ENCODE assay signal across 8 cellular contexts in the genomic region with DNA sequence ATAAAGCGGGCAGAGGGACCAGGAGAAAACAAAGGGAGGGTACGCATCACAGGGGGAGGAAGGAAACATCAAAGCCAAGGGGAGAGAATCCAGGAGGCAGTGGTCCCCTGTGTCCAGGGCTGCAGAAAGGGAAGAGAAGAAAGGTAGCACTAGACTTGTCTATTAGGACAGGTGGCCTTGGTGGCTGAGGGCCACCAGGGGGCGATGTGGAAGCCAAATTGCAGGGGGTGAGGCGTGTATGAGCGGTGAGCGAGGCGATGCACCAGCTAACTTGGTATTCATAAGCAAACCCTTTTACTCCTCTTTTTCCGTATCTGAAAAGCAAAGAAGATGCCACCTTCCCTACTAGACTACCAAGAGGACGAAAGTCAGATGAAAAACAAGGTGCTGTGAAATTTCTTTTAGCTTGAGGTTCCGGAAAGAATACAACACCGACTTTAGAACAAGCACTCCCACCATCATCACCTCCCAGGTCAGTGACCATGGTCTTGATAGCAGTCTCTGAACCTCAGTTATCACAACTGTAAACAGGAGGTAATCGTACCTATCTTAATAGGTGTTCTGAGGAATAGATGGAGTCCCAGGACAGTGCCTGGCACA.
DNase-seq lines count a peak whose midpoint lies in the region; ATAC-seq lines count a peak whose summit lies in the region.

No MANE protein-coding gene starts in this region.

- DNase-seq in activated T-cell treated with anti-CD3 and anti-CD28 coated beads for 48 hours (ENCODE audit: low read depth) (peak; percentile 22), SKM-1 treated with dmso at 0.1 percent for 144 hours (lab: John Stamatoyannopoulos, UW; ENCODE audit: unreplicated experiment) (peak; percentile 58), globus pallidus (ENCODE audit: low spot score) (peak; percentile 35), NCI-H1930 (lab: John Stamatoyannopoulos, UW) (no peak)
- DNase-seq in activated T-cell treated with anti-CD3 and anti-CD28 coated beads, Interleukin-2, amount 50 U/mL, for 1 hour: no peak
- DNase-seq in stimulated activated CD4-positive, alpha-beta T cell treated with anti-CD3 and anti-CD28 coated beads, Interleukin-1b, Interleukin-23, amount 100 ng/mL, for 48 hours: peak; percentile 34

- peak; percentile 67 for ATAC-seq in HG03460 (IDR thresholded peaks at IDR 0.05; ENCODE audit: unreplicated experiment)
- ATAC-seq in HG02763 (IDR thresholded peaks at IDR 0.05; ENCODE audit: unreplicated experiment): no peak

Comparison
In these comparisons a context has a peak if more than half of its experiments do, and no peak if none do; other contexts are left out.
1. DNase-seq: peak in activated T-cell treated with anti-CD3 and anti-CD28 coated beads for 48 hours (single experiment), SKM-1 treated with dmso at 0.1 percent for 144 hours (single experiment), globus pallidus (single experiment) and stimulated activated CD4-positive, alpha-beta T cell treated with anti-CD3 and anti-CD28 coated beads, Interleukin-1b, Interleukin-23, amount 100 ng/mL, for 48 hours (single experiment); none in activated T-cell treated with anti-CD3 and anti-CD28 coated beads, Interleukin-2, amount 50 U/mL, for 1 hour (single experiment) and NCI-H1930 (0 of 2).